In the genomic region with DNA sequence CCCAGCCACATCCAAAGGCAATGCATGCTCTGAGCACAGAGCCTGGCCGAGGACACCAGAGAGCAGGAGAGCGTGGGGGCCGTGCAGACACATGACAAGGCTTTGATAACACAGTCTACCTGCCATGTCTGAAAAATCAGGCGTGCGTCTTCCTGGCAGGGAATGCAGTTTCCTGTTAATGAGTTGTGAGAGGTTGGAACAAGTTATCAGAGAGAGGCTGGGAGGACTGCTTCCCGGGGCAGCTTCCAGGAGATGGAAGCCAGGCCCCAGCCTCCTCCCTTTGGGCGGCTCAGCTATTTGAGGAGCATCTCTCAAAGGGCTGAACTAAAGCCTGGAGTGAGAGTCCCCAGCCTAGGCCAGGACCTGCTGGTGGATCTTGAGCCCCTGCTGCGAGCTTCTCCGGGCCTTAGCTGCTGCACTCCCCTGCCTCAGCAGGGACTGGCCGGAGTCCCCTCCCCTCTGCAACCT, we compare ENCODE assay signal across 10 cellular contexts.
DNase-seq lines count a peak whose midpoint lies in the region; ATAC-seq, FAIRE-seq and TF ChIP-seq lines count a peak whose summit lies in the region.
"Had no signal": no experiment of that assay in that cellular context is flagged by ENCODE, and none has a peak within 500 bp of the region (broad histone marks: within the 10 kb centered on the region; RNA-seq: fewer than 3 reads in every experiment).

No MANE protein-coding gene starts in this region.

- peak overlapping the region; percentile 24 to 36 for H3K27ac ChIP-seq in esophagus (ENCODE audit: low read depth in 2 of 2, low read length in 1 of 2)
- H3K27ac ChIP-seq in OCI-LY7 (ENCODE audit: low read depth, low read length, poor library complexity, severe bottlenecking): no peak overlapping the region

- 33 to 38% methylated on average over 10 of the region's 10 CpGs for WGBS in esophagus, 2 donors

- peaks cover 9 to 28% of the 10 kb centered on the region in 2 donors for H3K4me1 ChIP-seq in esophagus (ENCODE audit: control insufficient read depth in 2 of 2, insufficient read depth in 2 of 2, low read length in 1 of 2)
- H3K4me1 ChIP-seq in OCI-LY7 (ENCODE audit: insufficient read depth, low read length, poor library complexity, severe bottlenecking): peaks cover 9% of the 10 kb centered on the region

- BruUV-seq in OCI-LY7 (replicated peaks; lab: Mats Ljungman, UMichigan): no TSS peak

- FAIRE-seq in urothelium cell line (lab: Jason Lieb, UNC): no peak

- no peaks in the 10 kb centered on the region for H3K9me3 ChIP-seq in esophagus (ENCODE audit: control insufficient read depth in 2 of 2, insufficient read depth in 1 of 2, low read depth in 1 of 2, low read length in 1 of 2)
- no peaks in the 10 kb centered on the region for H3K9me3 ChIP-seq in OCI-LY7 (ENCODE audit: low read length)

- H3K36me3 Mint-ChIP-seq in mesothelial cell of epicardium: no peaks in the 10 kb centered on the region
- H3K36me3 Mint-ChIP-seq: activated naive CD8-positive, alpha-beta T cell had no signal

- no peaks in the 10 kb centered on the region for H3K27me3 ChIP-seq in esophagus (ENCODE audit: control insufficient read depth in 1 of 2, insufficient read depth in 2 of 2, low read length in 2 of 2)

- H4K20me1 ChIP-seq in OCI-LY7 (ENCODE audit: insufficient read depth, low read length): no peaks in the 10 kb centered on the region

- H3K9me3 Mint-ChIP-seq in mesothelial cell of epicardium: no peaks in the 10 kb centered on the region

- H3K79me2 ChIP-seq in OCI-LY7 (ENCODE audit: insufficient read depth, low read depth, low read length): no peaks in the 10 kb centered on the region

- H2AFZ ChIP-seq in OCI-LY7 (ENCODE audit: low read length): no peak overlapping the region

- ATAC-seq in HG03280 (IDR thresholded peaks at IDR 0.05; ENCODE audit: unreplicated experiment): no peak
- ATAC-seq in HG03159 (IDR thresholded peaks at IDR 0.05; ENCODE audit: unreplicated experiment): no peak

- H3K27ac Mint-ChIP-seq in mesothelial cell of epicardium: peak overlapping the region; percentile 68
- H3K27ac Mint-ChIP-seq: activated naive CD8-positive, alpha-beta T cell; immature natural killer cell had no signal

- intact Hi-C loops in OCI-LY7 (cut with micrococcal nuclease; ENCODE audit: unreplicated experiment): no loop called here

- H3K27me3 Mint-ChIP-seq in mesothelial cell of epicardium (ENCODE audit: low read depth): peaks cover 25% of the 10 kb centered on the region
- H3K27me3 Mint-ChIP-seq: activated naive CD8-positive, alpha-beta T cell had no signal

- POLR2A ChIA-PET in OCI-LY7 (lab: Charles Lee): interaction anchor here (0.5 kb wide), 1 partner anchor 197 kb away, joined by 5 read pairs; no protein-coding TSS in a partner anchor

- H3K4me3 Mint-ChIP-seq in mesothelial cell of epicardium: no peak overlapping the region
- H3K4me3 Mint-ChIP-seq: activated naive CD8-positive, alpha-beta T cell; immature natural killer cell had no signal

- H3K4me1 Mint-ChIP-seq in mesothelial cell of epicardium: peaks cover 26% of the 10 kb centered on the region

- no peaks in the 10 kb centered on the region for H3K9me2 ChIP-seq in OCI-LY7 (ENCODE audit: insufficient read depth, low read length)

- no peaks in the 10 kb centered on the region for H3K36me3 ChIP-seq in esophagus (ENCODE audit: control insufficient read depth in 2 of 2, insufficient read depth in 2 of 2, low read length in 1 of 2)
- no peaks in the 10 kb centered on the region for H3K36me3 ChIP-seq in OCI-LY7 (ENCODE audit: insufficient read depth, low read length)

- TF ChIP-seq CTCF in mesothelial cell of epicardium (IDR thresholded peaks at IDR 0.05; ENCODE audit: unreplicated experiment) (no peak), OCI-LY7 (conservative IDR thresholded peaks at IDR 0.05; ENCODE audit: low read length) (no peak)

- CTCF ChIA-PET in OCI-LY7 (lab: Charles Lee; ENCODE audit: unreplicated experiment): no interaction called here

- H3K4me2 ChIP-seq in OCI-LY7 (ENCODE audit: low read length): no peak overlapping the region

- DNase-seq in NCI-H2227 (lab: John Stamatoyannopoulos, UW; ENCODE audit: unreplicated experiment) (peak; percentile 26), NCI-H2227 treated with DMSO at 0.1 percent for 48 hours (lab: John Stamatoyannopoulos, UW) (no peak), mesothelial cell of epicardium (ENCODE audit: low spot score in 2 of 2, unreplicated experiment in 2 of 2) (peak; percentile 49 to 75), urothelium cell line (ENCODE audit: low spot score) (peak; percentile 24), OCI-LY7 (ENCODE audit: low spot score) (no peak)
- DNase-seq: immature natural killer cell had no signal

- H3K4me3 ChIP-seq in esophagus (ENCODE audit: low read depth in 1 of 2, low read length in 2 of 2) (no peak overlapping the region), OCI-LY7 (ENCODE audit: low read depth, low read length, poor library complexity, severe bottlenecking) (no peak overlapping the region)

Comparison
In these comparisons a context has a peak if more than half of its experiments do, and no peak if none do; other contexts are left out.
1. DNase-seq: peak in NCI-H2227 (single experiment), mesothelial cell of epicardium (2 of 2) and urothelium cell line (single experiment); none in NCI-H2227 treated with DMSO at 0.1 percent for 48 hours (single experiment) and OCI-LY7 (single experiment).